In the genomic region with DNA sequence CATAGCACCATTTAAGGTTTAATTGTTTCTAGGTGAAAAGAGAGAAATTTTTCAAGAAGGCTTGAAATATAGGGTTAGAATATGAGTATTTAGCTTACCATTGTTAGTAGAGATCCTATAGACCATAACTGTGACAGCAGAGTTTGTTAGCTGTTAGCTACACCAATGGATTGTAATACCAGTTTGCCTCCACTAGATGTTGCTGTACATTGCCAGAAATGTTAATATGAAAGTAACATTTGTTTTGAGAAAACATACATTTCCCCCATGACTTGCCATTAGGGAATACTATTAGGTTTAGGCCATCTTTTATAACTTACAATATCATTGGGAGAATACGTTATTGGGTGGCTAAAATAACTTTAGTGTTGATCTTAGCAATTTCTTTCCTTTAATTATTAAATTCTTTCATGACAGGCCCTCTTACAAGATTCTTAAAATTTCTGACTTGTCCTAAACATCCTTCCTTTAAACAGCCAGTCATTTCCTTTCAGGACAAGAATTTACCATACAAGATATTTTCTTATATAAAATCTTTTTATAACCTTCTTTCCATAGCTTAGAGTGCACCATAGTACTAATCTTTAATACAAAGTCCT, we compare ENCODE assay signal across 8 cellular contexts. TPM values are rescaled to one million over a fixed set of nuclear protein-coding genes. Genes with fewer than 3 reads are reported as not detected.
DNase-seq lines count a peak whose midpoint lies in the region; ATAC-seq and TF ChIP-seq lines count a peak whose summit lies in the region.

No MANE protein-coding gene starts in this region.

- ATAC-seq in Right ventricle myocardium superior (ENCODE audit: poor library complexity) (peak; percentile 63), Right ventricle myocardium inferior (no peak), GM21515 (IDR thresholded peaks at IDR 0.05; ENCODE audit: unreplicated experiment) (no peak)
- ATAC-seq in natural killer cell treated with Interleukin-12 subunit alpha and Interleukin-12 subunit beta and Interleukin-15 and Interleukin-18, amount 100 ng/mL, for 72 hours = no peak

- no peak for TF ChIP-seq POLR2A in erythroblast (IDR thresholded peaks at IDR 0.05; ENCODE audit: low read length)

- H3K27ac Mint-ChIP-seq in natural killer cell treated with Interleukin-12 subunit alpha and Interleukin-12 subunit beta and Interleukin-15 and Interleukin-18, amount 100 ng/mL, for 72 hours = no peak overlapping the region

- intact Hi-C loops in Right ventricle myocardium superior (cut with DNase I) = loop anchor here (5.0 kb wide), 1 partner anchor 356 kb away; no protein-coding TSS in a partner anchor
- intact Hi-C loops in Right ventricle myocardium inferior (cut with DNase I) = loop anchor here (1.0 kb wide), 1 partner anchor 356 kb away; no protein-coding TSS in a partner anchor

- peak; percentile 91 for TF ChIP-seq CTCF in RWPE1 (conservative IDR thresholded peaks at IDR 0.05; ENCODE audit: low read depth)

- peaks cover 28 to 29% of the 10 kb centered on the region in 2 donors for H3K27me3 Mint-ChIP-seq in natural killer cell treated with Interleukin-12 subunit alpha and Interleukin-12 subunit beta and Interleukin-15 and Interleukin-18, amount 100 ng/mL, for 72 hours

- POLR2A ChIA-PET in RWPE1 (lab: Yijun Ruan, JAX; ENCODE audit: low non-redundant PET) = interaction anchor here (0.5 kb wide), 1 partner anchor 270 kb away, joined by 3 read pairs; no protein-coding TSS in a partner anchor

- H3K4me3 Mint-ChIP-seq in natural killer cell treated with Interleukin-12 subunit alpha and Interleukin-12 subunit beta and Interleukin-15 and Interleukin-18, amount 100 ng/mL, for 72 hours = no peak overlapping the region

- H3K36me3 Mint-ChIP-seq in natural killer cell treated with Interleukin-12 subunit alpha and Interleukin-12 subunit beta and Interleukin-15 and Interleukin-18, amount 100 ng/mL, for 72 hours = no peaks in the 10 kb centered on the region

- H3K27ac ChIP-seq in RWPE1 = no peak overlapping the region

- CTCF ChIA-PET in RWPE1 (lab: Yijun Ruan, JAX) = interaction anchor here (0.6 to 0.9 kb wide), 6 partner anchors 9 to 1133 kb away, joined by 3 to 4 read pairs (median 3); no protein-coding TSS in a partner anchor

- H3K4me1 Mint-ChIP-seq in natural killer cell treated with Interleukin-12 subunit alpha and Interleukin-12 subunit beta and Interleukin-15 and Interleukin-18, amount 100 ng/mL, for 72 hours (ENCODE audit: low read depth in 2 of 2) = peaks cover 0 to 3% of the 10 kb centered on the region in 2 donors

- no peaks in the 10 kb centered on the region for H3K9me3 Mint-ChIP-seq in natural killer cell treated with Interleukin-12 subunit alpha and Interleukin-12 subunit beta and Interleukin-15 and Interleukin-18, amount 100 ng/mL, for 72 hours

- no peak for DNase-seq in Right ventricle myocardium superior
- DNase-seq in Right ventricle myocardium inferior (ENCODE audit: missing footprints) = no peak
- DNase-seq in HuH-7 (ENCODE audit: low spot score) = peak; percentile 77
- DNase-seq in RWPE1 (ENCODE audit: low spot score) = peak; percentile 51
- peak; percentile 70 to 71 for DNase-seq in erythroblast (lab: John Stamatoyannopoulos, UW)
- peak; percentile 64 for DNase-seq in natural killer cell treated with Interleukin-12 subunit alpha and Interleukin-12 subunit beta and Interleukin-15 and Interleukin-18, amount 100 ng/mL, for 72 hours (ENCODE audit: low spot score)
- DNase-seq in stimulated activated naive CD4-positive, alpha-beta T cell treated with Interleukin-2 at 50 U/mL for 16 hours (lab: John Stamatoyannopoulos, UW) = no peak

RNA-seq across cellular contexts. Expression of gene ZNF117, which starts 39.5 kb away (rescaled TPM):
- total RNA-seq in Right ventricle myocardium superior (2.3 TPM), Right ventricle myocardium inferior (2.2 TPM)
- 10 to 100 TPM in 1 of 2 donors, 1 to 10 TPM in 1; 8.0 to 14.2 TPM for total RNA-seq in natural killer cell treated with Interleukin-12 subunit alpha and Interleukin-12 subunit beta and Interleukin-15 and Interleukin-18, amount 100 ng/mL, for 72 hours

RNA-seq across cellular contexts. Expression of gene ZNF273, which starts 48.3 kb away (rescaled TPM):
- total RNA-seq in Right ventricle myocardium superior = 1.5 TPM
- 1.5 TPM for total RNA-seq in Right ventricle myocardium inferior
- 1 to 10 TPM; 5.5 to 6.3 TPM for total RNA-seq in natural killer cell treated with Interleukin-12 subunit alpha and Interleukin-12 subunit beta and Interleukin-15 and Interleukin-18, amount 100 ng/mL, for 72 hours

RNA-seq across cellular contexts. Expression of gene ERV3-1, which starts 55.1 kb away (rescaled TPM):
- total RNA-seq in Right ventricle myocardium superior (6.3 TPM), Right ventricle myocardium inferior (5.4 TPM)
- 10 to 100 TPM; 12.4 to 16.0 TPM for total RNA-seq in natural killer cell treated with Interleukin-12 subunit alpha and Interleukin-12 subunit beta and Interleukin-15 and Interleukin-18, amount 100 ng/mL, for 72 hours

Comparison
In these comparisons a context has a peak if more than half of its experiments do, and no peak if none do; other contexts are left out.
1. DNase-seq: peak in HuH-7 (single experiment), RWPE1 (single experiment), erythroblast (2 of 2) and natural killer cell treated with Interleukin-12 subunit alpha and Interleukin-12 subunit beta and Interleukin-15 and Interleukin-18, amount 100 ng/mL, for 72 hours (single experiment); none in Right ventricle myocardium superior (single experiment), Right ventricle myocardium inferior (single experiment) and stimulated activated naive CD4-positive, alpha-beta T cell treated with Interleukin-2 at 50 U/mL for 16 hours (single experiment).